19 cellular contexts compared by ENCODE assay signal in genomic region chr22:31968022-31968421, GRCh38.
"Had no signal": no experiment of that assay in that cellular context is flagged by ENCODE, and none has a peak within 500 bp of the region (broad histone marks: within the 10 kb centered on the region; RNA-seq: fewer than 3 reads in every experiment).

No MANE protein-coding gene starts in this region.

- DNase-seq: colonic mucosa; dermis blood vessel endothelial cell; effector CD4-positive, alpha-beta T cell; foreskin melanocyte; head of caudate nucleus; hippocampal formation; kidney glomerular epithelial cell; mesendoderm; naive B cell; small intestine; stimulated activated CD4-positive, alpha-beta T cell treated with anti-CD3 and anti-CD28 coated beads, Interleukin-12 subunit alpha, Interleukin-12 subunit beta, amount 100 ng/mL, for 4 hours; stimulated activated naive CD4-positive, alpha-beta T cell; stomach; substantia nigra; transverse colon had no signal

- H3K27ac Mint-ChIP-seq: nephron had no signal

- H3K9me3 Mint-ChIP-seq: naive B cell, nephron had no signal

- H3K36me3 Mint-ChIP-seq: naive B cell had no signal

- H3K27ac ChIP-seq: colonic mucosa, neutrophil, right atrium auricular region, stomach, thoracic aorta, transverse colon had no signal

- H3K4me3 Mint-ChIP-seq: nephron had no signal

- H3K4me3 ChIP-seq: colonic mucosa, right atrium auricular region, stomach, thoracic aorta, transverse colon had no signal

- H3K36me3 ChIP-seq: colonic mucosa, neutrophil, right atrium auricular region, stomach, thoracic aorta, transverse colon had no signal

- H3K27me3 ChIP-seq: colonic mucosa, right atrium auricular region, stomach, transverse colon had no signal

- H3K9me3 ChIP-seq: colonic mucosa, neutrophil, right atrium auricular region, stomach, thoracic aorta, transverse colon had no signal

- H3K4me1 ChIP-seq: colonic mucosa had no signal
